16 cellular contexts compared by ENCODE assay signal in genomic region chr3:36095238-36095637, GRCh38.
DNase-seq lines count a peak whose midpoint lies in the region; ATAC-seq and TF ChIP-seq lines count a peak whose summit lies in the region.
"Had no signal": no experiment of that assay in that cellular context is flagged by ENCODE, and none has a peak within 500 bp of the region (broad histone marks: within the 10 kb centered on the region; RNA-seq: fewer than 3 reads in every experiment).

No MANE protein-coding gene starts in this region.

- peak; percentile 79 for ATAC-seq in GM18870 (IDR thresholded peaks at IDR 0.05; ENCODE audit: unreplicated experiment)
- peak; percentile 61 for ATAC-seq in HG02759 (IDR thresholded peaks at IDR 0.05; ENCODE audit: unreplicated experiment)
- peak; percentile 86 to 90 for ATAC-seq in stimulated activated naive B cell treated with anti-CD40 and anti-IgM and Interleukin-4, amounts not matched to agents 10 μg/mL and 1 μg/mL and 100 μg/mL, for 72 hours (replicated peaks)
- ATAC-seq in GM21390 (IDR thresholded peaks at IDR 0.05; ENCODE audit: unreplicated experiment): no peak
- no peak for ATAC-seq in GM18873 (IDR thresholded peaks at IDR 0.05; ENCODE audit: low FRiP score, unreplicated experiment)
- ATAC-seq: activated CD4-positive, CD25-positive, alpha-beta regulatory T cell treated with anti-CD3 and anti-CD28 coated beads, Interleukin-2, amount 50 U/mL, for 24 hours; heart right ventricle had no signal

- H3K27ac Mint-ChIP-seq in stimulated activated naive B cell treated with anti-CD40 and anti-IgM and Interleukin-4, amounts not matched to agents 10 μg/mL and 1 μg/mL and 100 μg/mL, for 72 hours: no peak overlapping the region

- no peak for TF ChIP-seq POLR2A in adrenal gland (IDR thresholded peaks at IDR 0.05)

- H3K9me3 Mint-ChIP-seq in stimulated activated naive B cell treated with anti-CD40 and anti-IgM and Interleukin-4, amounts not matched to agents 10 μg/mL and 1 μg/mL and 100 μg/mL, for 72 hours: no peaks in the 10 kb centered on the region
- H3K9me3 Mint-ChIP-seq: neural crest cell had no signal

- no peaks in the 10 kb centered on the region for H3K4me1 ChIP-seq in adrenal gland (replicated peaks in 1 of 2)
- H3K4me1 ChIP-seq: esophagus squamous epithelium, heart right ventricle had no signal

- intact Hi-C loops in adrenal gland (cut with DNase I): no loop called here

- H3K4me1 Mint-ChIP-seq in stimulated activated naive B cell treated with anti-CD40 and anti-IgM and Interleukin-4, amounts not matched to agents 10 μg/mL and 1 μg/mL and 100 μg/mL, for 72 hours: peaks cover 2 to 13% of the 10 kb centered on the region in 2 donors
- H3K4me1 Mint-ChIP-seq: neural crest cell had no signal

- no peak for TF ChIP-seq CTCF in adrenal gland (IDR thresholded peaks at IDR 0.05)

- DNase-seq in MV-4-11 (lab: John Stamatoyannopoulos, UW): peak; percentile 91
- DNase-seq in stimulated activated naive B cell treated with anti-CD40 and anti-IgM and Interleukin-4, amounts not matched to agents 10 μg/mL and 1 μg/mL and 100 μg/mL, for 72 hours: no peak
- no peak for DNase-seq in adrenal gland
- DNase-seq: esophagus squamous epithelium, heart right ventricle, NCI-H1048, NCI-H2107, NCI-H69, RPMI8226, T-helper 1 cell had no signal

- no peak overlapping the region for H3K4me3 Mint-ChIP-seq in stimulated activated naive B cell treated with anti-CD40 and anti-IgM and Interleukin-4, amounts not matched to agents 10 μg/mL and 1 μg/mL and 100 μg/mL, for 72 hours
- H3K4me3 Mint-ChIP-seq: neural crest cell had no signal

- H3K27ac ChIP-seq in adrenal gland: no peak overlapping the region
- H3K27ac ChIP-seq: esophagus squamous epithelium, heart right ventricle had no signal

- H3K27me3 Mint-ChIP-seq in stimulated activated naive B cell treated with anti-CD40 and anti-IgM and Interleukin-4, amounts not matched to agents 10 μg/mL and 1 μg/mL and 100 μg/mL, for 72 hours: no peaks in the 10 kb centered on the region

- H3K36me3 ChIP-seq in adrenal gland (replicated peaks in 1 of 2): no peaks in the 10 kb centered on the region
- H3K36me3 ChIP-seq: esophagus squamous epithelium, heart right ventricle had no signal

- H3K36me3 Mint-ChIP-seq in stimulated activated naive B cell treated with anti-CD40 and anti-IgM and Interleukin-4, amounts not matched to agents 10 μg/mL and 1 μg/mL and 100 μg/mL, for 72 hours: no peaks in the 10 kb centered on the region

- no peaks in the 10 kb centered on the region for H3K9me3 ChIP-seq in adrenal gland (replicated peaks in 1 of 3)
- H3K9me3 ChIP-seq: esophagus squamous epithelium, heart right ventricle had no signal

- 75 to 88% (median 77%) methylated on average over 3 of the region's 3 CpGs for WGBS in adrenal gland, 4 donors

- H3K4me3 ChIP-seq in adrenal gland: no peak overlapping the region
- H3K4me3 ChIP-seq: esophagus squamous epithelium, heart right ventricle had no signal

- H3K27me3 ChIP-seq in adrenal gland: no peaks in the 10 kb centered on the region
- H3K27me3 ChIP-seq: esophagus squamous epithelium, heart right ventricle had no signal

Comparison
In these comparisons a context has a peak if more than half of its experiments do, and no peak if none do; other contexts are left out.
1. ATAC-seq: peak in GM18870 (single experiment), HG02759 (single experiment) and stimulated activated naive B cell treated with anti-CD40 and anti-IgM and Interleukin-4, amounts not matched to agents 10 μg/mL and 1 μg/mL and 100 μg/mL, for 72 hours (2 of 2); none in GM21390 (single experiment) and GM18873 (single experiment).